ENCODE assay signal across 8 cellular contexts in the genomic region with DNA sequence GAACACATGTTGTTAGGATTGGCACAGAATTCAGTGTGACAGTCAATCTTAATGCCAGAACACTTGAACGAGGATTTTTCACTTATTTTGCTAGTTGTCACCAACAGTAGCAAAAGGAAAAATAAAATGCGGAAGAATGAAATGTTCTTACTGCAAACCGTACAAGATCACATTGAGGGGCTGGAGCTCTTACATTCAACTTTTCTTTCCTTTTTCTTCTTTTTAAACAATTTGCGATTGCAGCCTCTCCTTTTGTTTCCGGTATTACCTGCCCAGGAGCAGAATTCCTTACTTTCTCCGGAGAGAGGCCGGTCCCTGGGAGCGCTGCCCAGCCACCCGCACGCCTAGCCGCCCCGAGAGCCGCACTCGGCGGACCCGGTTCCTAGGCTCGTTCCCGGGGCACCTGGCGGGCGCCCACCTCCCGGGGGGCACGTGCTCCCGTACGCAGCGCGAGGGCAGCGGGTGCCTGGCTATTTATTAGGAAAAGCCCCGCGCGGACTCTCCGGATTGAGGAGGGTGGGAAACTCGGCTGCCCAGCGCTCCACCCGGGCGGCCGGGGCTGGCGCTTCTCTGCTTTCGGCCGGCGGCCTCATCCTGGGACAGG. TPM values are rescaled to one million over a fixed set of nuclear protein-coding genes. Genes with fewer than 3 reads are reported as not detected.
DNase-seq lines count a peak whose midpoint lies in the region; ATAC-seq, FAIRE-seq and TF ChIP-seq lines count a peak whose summit lies in the region.

No MANE protein-coding gene starts in this region.

- POLR2A ChIA-PET in PC-3 (lab: Charles Lee; ENCODE audit: unreplicated experiment) (interaction anchor here (0.6 to 0.7 kb wide), 5 partner anchors 15 to 1897 kb away, joined by 3 to 14 read pairs (median 5); no protein-coding TSS in a partner anchor), H1 (lab: Charles Lee; ENCODE audit: partially characterized antibody) (interaction anchor here (0.6 to 3.0 kb wide), 11 partner anchors 9 to 173 kb away, joined by 3 to 18 read pairs (median 3); a partner anchor contains a TSS)

- ATAC-seq in PC-3 = peak; percentile 1
- ATAC-seq in natural killer cell treated with Interleukin-12 subunit alpha and Interleukin-12 subunit beta and Interleukin-15 and Interleukin-18, amount 100 ng/mL, for 72 hours = no peak
- no peak for ATAC-seq in HG03175 (IDR thresholded peaks at IDR 0.05; ENCODE audit: unreplicated experiment)

- H2BK15ac ChIP-seq in H9 (ENCODE audit: low read depth, low read length) = no peak overlapping the region
- H2BK15ac ChIP-seq in H1 (ENCODE audit: low read length) = no peak overlapping the region

- no peak overlapping the region for H2BK20ac ChIP-seq in H9 (ENCODE audit: low read depth, low read length, poor library complexity, severe bottlenecking)
- no peak overlapping the region for H2BK20ac ChIP-seq in H1 (ENCODE audit: low read length)

- H3K9ac ChIP-seq in H9 (ENCODE audit: extremely low read depth, insufficient read length, low read length) = peak overlapping the region; percentile 89
- H3K9ac ChIP-seq in PC-3 (ENCODE audit: low read length) = peak overlapping the region; percentile 87
- peak overlapping the region; percentile 59 to 77 (median 73) for H3K9ac ChIP-seq in H1 (replicated peaks in 1 of 4; ENCODE audit: extremely low read depth in 1 of 4, low read depth in 3 of 4, low read length in 3 of 4)

- H3K4ac ChIP-seq in H9 (ENCODE audit: low read depth, low read length) (no peak overlapping the region; the same call in 1 of the 2 replicates), H1 (replicated peaks; ENCODE audit: insufficient read length, low read depth, low read length) (no peak overlapping the region)

- CTCF ChIA-PET in Calu3 (lab: Charles Lee) = no interaction called here
- CTCF ChIA-PET in PC-3 (lab: Charles Lee) = interaction anchor here (0.6 to 2.0 kb wide), 3 partner anchors 64 to 286 kb away, joined by 4 to 6 read pairs (median 6); a partner anchor contains a TSS
- CTCF ChIA-PET in H1 (lab: Charles Lee; ENCODE audit: partially characterized antibody) = interaction anchor here (0.9 kb wide), 1 partner anchor 64 kb away, joined by 4 read pairs; no protein-coding TSS in a partner anchor

- peak in 1 of 2 experiments; percentile 84; a peak in 1 of 3 replicates for TF ChIP-seq POLR2A in H1 (IDR thresholded peaks at IDR 0.05; ENCODE audit: control extremely low read depth in 1 of 2, low read depth in 2 of 2, low read length in 2 of 2)

- no peak overlapping the region for H4K8ac ChIP-seq in H9 (replicated peaks; ENCODE audit: insufficient read length, low read depth, low read length)
- H4K8ac ChIP-seq in H1 (ENCODE audit: extremely low read depth, insufficient read depth, low read length) = peak overlapping the region; percentile 75; the same call in 1 of the 2 replicates

- H3K23ac ChIP-seq in H9 (ENCODE audit: insufficient read length, low read depth, low read length) = no peak overlapping the region
- H3K23ac ChIP-seq in H1 (ENCODE audit: insufficient read length) = no peak overlapping the region

- H3K79me2 ChIP-seq in H9 (ENCODE audit: insufficient read depth, low read length) (peaks cover 27% of the 10 kb centered on the region), PC-3 (ENCODE audit: low read length) (peaks cover 32% of the 10 kb centered on the region), H1 (ENCODE audit: control insufficient read depth in 1 of 2, insufficient read depth in 2 of 2, low read length in 2 of 2) (peaks cover 28 to 43% of the 10 kb centered on the region in 2 experiments)

- H2AK5ac ChIP-seq in H9 (ENCODE audit: insufficient read length, low read length) (no peak overlapping the region), H1 (ENCODE audit: low read depth, low read length) (no peak overlapping the region)

- H2BK12ac ChIP-seq in H9 (ENCODE audit: insufficient read length, low read depth, low read length) = no peak overlapping the region
- no peak overlapping the region for H2BK12ac ChIP-seq in H1 (ENCODE audit: low read depth, low read length)

- no peaks in the 10 kb centered on the region for H3K27me3 Mint-ChIP-seq in Calu3 (ENCODE audit: unreplicated experiment)
- no peaks in the 10 kb centered on the region for H3K27me3 Mint-ChIP-seq in H9 (ENCODE audit: low read depth)
- H3K27me3 Mint-ChIP-seq in natural killer cell treated with Interleukin-12 subunit alpha and Interleukin-12 subunit beta and Interleukin-15 and Interleukin-18, amount 100 ng/mL, for 72 hours = no peaks in the 10 kb centered on the region

- no peaks in the 10 kb centered on the region for H3K9me2 ChIP-seq in PC-3 (replicated peaks; ENCODE audit: low read length)

- H3K18ac ChIP-seq in H9 (ENCODE audit: insufficient read length, low read depth, low read length) (peak overlapping the region; percentile 87), H1 (ENCODE audit: extremely low read depth, low read length) (no peak overlapping the region)

- intact Hi-C loops in Calu3 (cut with micrococcal nuclease; ENCODE audit: unreplicated experiment) (loop anchor here (5.0 kb wide), 1 partner anchor 57 kb away; no protein-coding TSS in a partner anchor), PC-3 (cut with micrococcal nuclease) (loop anchor here (1.0 to 2.0 kb wide), 3 partner anchors 64 to 171 kb away; a partner anchor contains a TSS)

- H3F3A ChIP-seq in PC-3 (ENCODE audit: low read length, unreplicated experiment) = no peaks in the 10 kb centered on the region

- TF ChIP-seq CTCF in Calu3 (IDR thresholded peaks at IDR 0.05; ENCODE audit: unreplicated experiment) = no peak
- no peak for TF ChIP-seq CTCF in H9 (conservative IDR thresholded peaks at IDR 0.05)
- no peak for TF ChIP-seq CTCF in PC-3 (conservative IDR thresholded peaks at IDR 0.05; ENCODE audit: low read depth, low read length)
- TF ChIP-seq CTCF in H1 (IDR thresholded peaks at IDR 0.05; ENCODE audit: control extremely low read depth in 1 of 3, insufficient read depth in 1 of 3, low read depth in 1 of 3, low read length in 3 of 3) = no peak

- H2AFZ ChIP-seq in H9 (ENCODE audit: low read length) (no peak overlapping the region), PC-3 (ENCODE audit: low read length) (peak overlapping the region; percentile 78), H1 (ENCODE audit: low read length) (no peak overlapping the region)

- H4K91ac ChIP-seq in H9 (ENCODE audit: insufficient read length, low read depth, low read length) (no peak overlapping the region), H1 (replicated peaks; ENCODE audit: insufficient read length, low read length) (no peak overlapping the region)

- no peak for FAIRE-seq in H1 (lab: Jason Lieb, UNC)

- H3K14ac ChIP-seq in H9 (ENCODE audit: insufficient read depth, low read length) = peak overlapping the region; percentile 89
- H3K14ac ChIP-seq in H1 (ENCODE audit: insufficient read length) = no peak overlapping the region

- H3K27ac Mint-ChIP-seq in Calu3 (ENCODE audit: unreplicated experiment) (peak overlapping the region; percentile 88), H9 (peak overlapping the region; percentile 76 to 91 (median 81); a peak in 6 of 7 replicates)
- peak overlapping the region; percentile 86 to 88 for H3K27ac Mint-ChIP-seq in natural killer cell treated with Interleukin-12 subunit alpha and Interleukin-12 subunit beta and Interleukin-15 and Interleukin-18, amount 100 ng/mL, for 72 hours

- no peak overlapping the region for H3K27ac ChIP-seq in H9 (ENCODE audit: insufficient read length, low read depth, low read length)
- peak overlapping the region; percentile 75 for H3K27ac ChIP-seq in PC-3 (ENCODE audit: low read length)
- H3K27ac ChIP-seq in H1 (ENCODE audit: low read depth, low read length) = peak overlapping the region; percentile 95

- H4K5ac ChIP-seq in H9 (ENCODE audit: insufficient read length, low read depth, low read length) = no peak overlapping the region
- H4K5ac ChIP-seq in H1 (ENCODE audit: insufficient read length, low read depth, low read length) = peak overlapping the region; percentile 30

- H3K4me1 Mint-ChIP-seq in Calu3 (ENCODE audit: low read depth, unreplicated experiment) = peaks cover 31% of the 10 kb centered on the region
- peaks cover 36 to 37% of the 10 kb centered on the region in 2 experiments for H3K4me1 Mint-ChIP-seq in H9
- H3K4me1 Mint-ChIP-seq in natural killer cell treated with Interleukin-12 subunit alpha and Interleukin-12 subunit beta and Interleukin-15 and Interleukin-18, amount 100 ng/mL, for 72 hours (ENCODE audit: low read depth in 2 of 2) = peaks cover 27 to 32% of the 10 kb centered on the region in 2 donors

- H3K9me3 Mint-ChIP-seq in Calu3 (ENCODE audit: low read depth, unreplicated experiment) = no peaks in the 10 kb centered on the region
- no peaks in the 10 kb centered on the region for H3K9me3 Mint-ChIP-seq in H9
- no peaks in the 10 kb centered on the region for H3K9me3 Mint-ChIP-seq in natural killer cell treated with Interleukin-12 subunit alpha and Interleukin-12 subunit beta and Interleukin-15 and Interleukin-18, amount 100 ng/mL, for 72 hours

- H3K4me3 Mint-ChIP-seq in Calu3 (ENCODE audit: low read depth, unreplicated experiment) (peak overlapping the region; percentile 80), H9 (peak overlapping the region; percentile 81 to 89)
- H3K4me3 Mint-ChIP-seq in natural killer cell treated with Interleukin-12 subunit alpha and Interleukin-12 subunit beta and Interleukin-15 and Interleukin-18, amount 100 ng/mL, for 72 hours = peak overlapping the region; percentile 87

- peaks cover 9% of the 10 kb centered on the region for H3K23me2 ChIP-seq in H9 (ENCODE audit: insufficient read length, low read depth, low read length, poor library complexity, severe bottlenecking)
- H3K23me2 ChIP-seq in H1 (ENCODE audit: low read depth, low read length) = peaks cover 8% of the 10 kb centered on the region

- H3K79me1 ChIP-seq in H9 (ENCODE audit: insufficient read depth, low read depth, low read length, poor library complexity, severe bottlenecking) (peaks cover 10% of the 10 kb centered on the region), H1 (ENCODE audit: low read depth, low read length) (peaks cover 20% of the 10 kb centered on the region)

- H3K4me2 ChIP-seq in H9 (ENCODE audit: insufficient read depth, insufficient read length, low read length) (peak overlapping the region; percentile 97), PC-3 (ENCODE audit: low read length) (peak overlapping the region; percentile 85), H1 (ENCODE audit: insufficient read depth in 1 of 2, low read depth in 2 of 2, low read length in 2 of 2) (peak overlapping the region; percentile 64 to 81)

- H2BK5ac ChIP-seq in H9 (ENCODE audit: insufficient read length, low read length) (no peak overlapping the region), H1 (ENCODE audit: low read depth, low read length) (no peak overlapping the region)

- no CpG with 5 or more reads among the region's 40 CpGs for WGBS in H9 (ENCODE audit: extremely low coverage, insufficient read length, low lambda C conversion rate)
- 2% methylated on average over 25 of the region's 40 CpGs; no CpG with 5 or more reads in 1 of the 2 experiments for WGBS in H1 (ENCODE audit: extremely low coverage in 1 of 2, insufficient coverage in 1 of 2, insufficient read length in 1 of 2, insufficient replicate concordance in 2 of 2, low coverage in 1 of 2, low lambda C conversion rate in 2 of 2, missing lambda C conversion rate in 1 of 2), 2 experiments

- no peaks in the 10 kb centered on the region for H3K9me3 ChIP-seq in H9 (ENCODE audit: control insufficient read depth, low read depth, low read length)
- no peaks in the 10 kb centered on the region for H3K9me3 ChIP-seq in PC-3 (ENCODE audit: low read length)
- no peaks in the 10 kb centered on the region for H3K9me3 ChIP-seq in H1 (ENCODE audit: insufficient read depth in 2 of 2, low read depth in 1 of 2, low read length in 1 of 2)

- BruUV-seq in Calu3 (replicated peaks; lab: Mats Ljungman, UMichigan) = no TSS peak
- no TSS peak for BruUV-seq in PC-3 (replicated peaks; lab: Mats Ljungman, UMichigan)

- H3K4me1 ChIP-seq in H9 (ENCODE audit: insufficient read depth, low read length) (no peaks in the 10 kb centered on the region; the same call in 1 of the 2 replicates), PC-3 (ENCODE audit: insufficient read depth, low read length) (peaks cover 21% of the 10 kb centered on the region; the same call in 1 of the 2 replicates), H1 (replicated peaks in 1 of 4; ENCODE audit: control insufficient read depth in 3 of 4, insufficient read depth in 4 of 4, low read length in 3 of 4) (peaks cover 3 to 20% (median 10%) of the 10 kb centered on the region in 4 experiments; a peak in 6 of 7 replicates)

- H3K4me3 ChIP-seq in PC-3 (ENCODE audit: low read length) = peak overlapping the region; percentile 68
- peak overlapping the region; percentile 68 to 94 (median 78) for H3K4me3 ChIP-seq in H1 (ENCODE audit: extremely low read depth in 1 of 4, insufficient read depth in 2 of 4, low read depth in 3 of 4, low read length in 4 of 4)

- no peak for DNase-seq in Calu3
- DNase-seq in H9 = no peak
- peak; percentile 41 for DNase-seq in PC-3
- no peak for DNase-seq in H1 (ENCODE audit: low read depth in 1 of 2, low spot score in 2 of 2)
- DNase-seq in natural killer cell treated with Interleukin-12 subunit alpha and Interleukin-12 subunit beta and Interleukin-15 and Interleukin-18, amount 100 ng/mL, for 72 hours (ENCODE audit: low spot score) = no peak
- DNase-seq in NCI-H2029 treated with DMSO at 0.1 percent for 48 hours (lab: John Stamatoyannopoulos, UW) = no peak
- no peak for DNase-seq in NCI-H1694 treated with DMSO at 0.1 percent for 48 hours (lab: John Stamatoyannopoulos, UW)

- peaks cover 7% of the 10 kb centered on the region for H4K20me1 ChIP-seq in H9 (ENCODE audit: control insufficient read depth, insufficient read depth, insufficient read length)
- peaks cover 25% of the 10 kb centered on the region; the same call in 1 of the 2 replicates for H4K20me1 ChIP-seq in PC-3 (ENCODE audit: low read length)
- H4K20me1 ChIP-seq in H1 (replicated peaks in 1 of 2; ENCODE audit: control insufficient read depth in 1 of 2, insufficient read depth in 2 of 2, low read length in 2 of 2) = peaks cover 22 to 26% of the 10 kb centered on the region in 2 experiments

- H2BK120ac ChIP-seq in H9 (ENCODE audit: low read depth, low read length, poor library complexity, severe bottlenecking) (no peak overlapping the region), H1 (replicated peaks; ENCODE audit: low read depth, low read length) (no peak overlapping the region)

- H3T11ph ChIP-seq in H9 (ENCODE audit: low read length) = no peak overlapping the region

- H3K36me3 Mint-ChIP-seq in Calu3 (ENCODE audit: insufficient read depth, unreplicated experiment) (peaks cover 36% of the 10 kb centered on the region), H9 (ENCODE audit: insufficient read depth in 1 of 3, low read depth in 3 of 3) (peaks cover 0 to 8% (median 5%) of the 10 kb centered on the region in 3 experiments; a peak in 3 of 7 replicates)
- peaks cover 13% of the 10 kb centered on the region for H3K36me3 Mint-ChIP-seq in natural killer cell treated with Interleukin-12 subunit alpha and Interleukin-12 subunit beta and Interleukin-15 and Interleukin-18, amount 100 ng/mL, for 72 hours

- H3K36me3 ChIP-seq in PC-3 (ENCODE audit: low read depth, low read length) = no peaks in the 10 kb centered on the region
- H3K36me3 ChIP-seq in H1 (ENCODE audit: control insufficient read depth in 2 of 4, insufficient read depth in 4 of 4, low read length in 3 of 4) = peaks cover 0 to 3% (median 0%) of the 10 kb centered on the region in 4 experiments; a peak in 1 of 8 replicates

- TF ChIP-seq RAD21 in H1 (IDR thresholded peaks at IDR 0.05 in 1 of 2, conservative IDR thresholded peaks at IDR 0.05 in 1 of 2; ENCODE audit: low read depth in 2 of 2, low read length in 2 of 2) = no peak

- no peak for TF ChIP-seq EP300 in H1 (IDR thresholded peaks at IDR 0.05; ENCODE audit: borderline replicate concordance in 1 of 2, low read depth in 2 of 2, low read length in 2 of 2)

- H3K27me3 ChIP-seq in H9 (ENCODE audit: insufficient read depth, low read length) (no peaks in the 10 kb centered on the region), PC-3 (ENCODE audit: low read length) (no peaks in the 10 kb centered on the region), H1 (replicated peaks in 1 of 4; ENCODE audit: control insufficient read depth in 3 of 4, extremely low read depth in 1 of 4, insufficient read depth in 3 of 4, low read length in 3 of 4) (no peaks in the 10 kb centered on the region)

- no peak overlapping the region for H3K56ac ChIP-seq in H9 (ENCODE audit: insufficient read length, low read depth, low read length)
- peak overlapping the region; percentile 62 for H3K56ac ChIP-seq in H1 (replicated peaks; ENCODE audit: insufficient read length, low read depth, low read length)

RNA-seq across cellular contexts. Expression of a gene that starts 1.2 kb away (rescaled TPM):
- total RNA-seq in Calu3 (2022) (50.3 and 55.1 TPM in 2 replicates), H9 (2021) (115 and 116 TPM in 2 replicates), PC-3 (2014; rRNA removed) (40.8 and 42.5 TPM in 2 replicates)
- total RNA-seq in H1 (2021; fragmentation: NEBNext Ultra II Directional; extraction: Animal tissue kit (Norgen Biotek cat#: 25700)) = 119 and 131 TPM in 2 replicates
- 47.9 and 65.0 TPM in 2 replicates for polyA plus RNA-seq in H1 (2011; rRNA removed)
- 93.6 TPM for polyA plus RNA-seq in H1 (2011; cell fraction: cytosol; rRNA removed)
- 21.4 TPM for polyA plus RNA-seq in H1 (2011; cell fraction: nucleus; rRNA removed)
- polyA plus RNA-seq in H1 (2012, experiment 1 of 2) = 82.2 to 151 TPM (median 99.7 TPM) in 4 replicates
- polyA plus RNA-seq in H1 (2012, experiment 2 of 2) = 162 TPM
- 154 TPM for polyA plus RNA-seq in H1 (2013, experiment 1 of 2)
- polyA plus RNA-seq in H1 (2013, experiment 2 of 2) = 157 TPM
- 25.9 and 27.4 TPM in 2 replicates for polyA minus RNA-seq in H1 (2011; rRNA and poly(A)+ RNA removed)
- 28.8 TPM for polyA minus RNA-seq in H1 (2011; cell fraction: cytosol; rRNA and poly(A)+ RNA removed)
- polyA minus RNA-seq in H1 (2011; cell fraction: nucleus; rRNA and poly(A)+ RNA removed) = 53.9 TPM
- total RNA-seq in natural killer cell treated with Interleukin-12 subunit alpha and Interleukin-12 subunit beta and Interleukin-15 and Interleukin-18, amount 100 ng/mL, for 72 hours = 10 to 100 TPM; 36.5 to 57.5 TPM
